In genomic region chr10:484441-484924, GRCh38 we compare ENCODE assay signal across 9 cellular contexts.
DNase-seq lines count a peak whose midpoint lies in the region; ATAC-seq lines count a peak whose summit lies in the region.
"Had no signal": no experiment of that assay in that cellular context is flagged by ENCODE, and none has a peak within 500 bp of the region (broad histone marks: within the 10 kb centered on the region; RNA-seq: fewer than 3 reads in every experiment).

No MANE protein-coding gene starts in this region.

- H3K9me3 ChIP-seq in adipocyte (ENCODE audit: control insufficient read depth, low read length) (no peaks in the 10 kb centered on the region), iPS-18a (ENCODE audit: control insufficient read depth, low read depth, low read length) (no peaks in the 10 kb centered on the region)

- H3K9ac ChIP-seq in adipocyte (ENCODE audit: low read length) = peak overlapping the region; percentile 0
- no peak overlapping the region for H3K9ac ChIP-seq in iPS-18a (ENCODE audit: low read length)

- H3K4me3 Mint-ChIP-seq in stimulated activated memory B cell treated with anti-CD40 and anti-IgM and Interleukin-4, amounts not matched to agents 10 μg/mL and 1 μg/mL and 100 μg/mL, for 72 hours = peak overlapping the region; percentile 73

- no peak overlapping the region for H3K27ac ChIP-seq in iPS-18a (ENCODE audit: low read length)

- H3K4me1 Mint-ChIP-seq in stimulated activated memory B cell treated with anti-CD40 and anti-IgM and Interleukin-4, amounts not matched to agents 10 μg/mL and 1 μg/mL and 100 μg/mL, for 72 hours = peaks cover 6% of the 10 kb centered on the region

- no peaks in the 10 kb centered on the region for H3K9me3 Mint-ChIP-seq in stimulated activated memory B cell treated with anti-CD40 and anti-IgM and Interleukin-4, amounts not matched to agents 10 μg/mL and 1 μg/mL and 100 μg/mL, for 72 hours

- H3K27me3 ChIP-seq in adipocyte (replicated peaks; ENCODE audit: control insufficient read depth, insufficient read depth, low read length) (no peaks in the 10 kb centered on the region), iPS-18a (ENCODE audit: control insufficient read depth, insufficient read depth, low read length) (peaks cover 63% of the 10 kb centered on the region)

- ATAC-seq in activated CD4-positive, CD25-positive, alpha-beta regulatory T cell treated with anti-CD3 and anti-CD28 coated beads, Interleukin-2, amount 50 U/mL, for 24 hours = peak; percentile 57 to 65
- ATAC-seq in stimulated activated memory B cell treated with anti-CD40 and anti-IgM and Interleukin-4, amounts not matched to agents 10 μg/mL and 1 μg/mL and 100 μg/mL, for 72 hours = peak; percentile 58
- no peak for ATAC-seq in HG02870 (IDR thresholded peaks at IDR 0.05; ENCODE audit: unreplicated experiment)

- H3K27me3 Mint-ChIP-seq in stimulated activated memory B cell treated with anti-CD40 and anti-IgM and Interleukin-4, amounts not matched to agents 10 μg/mL and 1 μg/mL and 100 μg/mL, for 72 hours = no peaks in the 10 kb centered on the region

- no peak for DNase-seq in activated CD4-positive, CD25-positive, alpha-beta regulatory T cell (lab: John Stamatoyannopoulos, UW)
- DNase-seq in NCI-H146 (lab: John Stamatoyannopoulos, UW) (peak; percentile 93), adipocyte (ENCODE audit: low read depth) (peak; percentile 88), HT-29 (ENCODE audit: low spot score) (no peak)
- DNase-seq: DND-41 had no signal

- H3K4me3 ChIP-seq in adipocyte (ENCODE audit: low read length) = peak overlapping the region; percentile 26
- H3K4me3 ChIP-seq in iPS-18a (ENCODE audit: low read length) = peak overlapping the region; percentile 49

- H3K36me3 Mint-ChIP-seq in stimulated activated memory B cell treated with anti-CD40 and anti-IgM and Interleukin-4, amounts not matched to agents 10 μg/mL and 1 μg/mL and 100 μg/mL, for 72 hours = no peaks in the 10 kb centered on the region

- H3K4me1 ChIP-seq in adipocyte (ENCODE audit: control insufficient read depth, insufficient read depth, low read length) (no peaks in the 10 kb centered on the region), iPS-18a (ENCODE audit: control insufficient read depth, low read depth, low read length) (peaks cover 21% of the 10 kb centered on the region)

- H3K36me3 ChIP-seq in adipocyte (ENCODE audit: control insufficient read depth, insufficient read depth, low read length, severe bottlenecking) (peaks cover 28% of the 10 kb centered on the region), iPS-18a (ENCODE audit: control insufficient read depth, low read depth, low read length) (no peaks in the 10 kb centered on the region)

- peak overlapping the region; percentile 87 for H3K27ac Mint-ChIP-seq in stimulated activated memory B cell treated with anti-CD40 and anti-IgM and Interleukin-4, amounts not matched to agents 10 μg/mL and 1 μg/mL and 100 μg/mL, for 72 hours

Comparison
In these comparisons a context has a peak if more than half of its experiments do, and no peak if none do; other contexts are left out.
1. DNase-seq: peak in NCI-H146 (single experiment) and adipocyte (single experiment); none in activated CD4-positive, CD25-positive, alpha-beta regulatory T cell (0 of 4) and HT-29 (single experiment).